8 cellular contexts compared by ENCODE assay signal in genomic region chr1:230917284-230918135, GRCh38. TPM values are rescaled to one million over a fixed set of nuclear protein-coding genes. Genes with fewer than 3 reads are reported as not detected.
DNase-seq lines count a peak whose midpoint lies in the region; ATAC-seq, FAIRE-seq and TF ChIP-seq lines count a peak whose summit lies in the region.

No MANE protein-coding gene starts in this region.

- TF ChIP-seq POLR2A in endothelial cell of umbilical vein (IDR thresholded peaks at IDR 0.05; ENCODE audit: low read depth, low read length) = no peak

- peaks cover 0 to 14% of the 10 kb centered on the region in 2 experiments for H3K36me3 ChIP-seq in endothelial cell of umbilical vein (ENCODE audit: control insufficient read depth in 2 of 2, extremely low read depth in 1 of 2, insufficient read depth in 2 of 2, low read length in 2 of 2)
- H3K36me3 ChIP-seq in mucosa of descending colon (ENCODE audit: low read depth) = no peaks in the 10 kb centered on the region

- peaks cover 27% of the 10 kb centered on the region for H3K36me3 Mint-ChIP-seq in activated CD8-positive, alpha-beta memory T cell treated with anti-CD3 and anti-CD28 coated beads, Interleukin-2, amount 10 ng/mL, durations not matched to agents 7 days and 5 days

- peaks cover 4% of the 10 kb centered on the region for H3K4me1 Mint-ChIP-seq in activated CD8-positive, alpha-beta memory T cell treated with anti-CD3 and anti-CD28 coated beads, Interleukin-2, amount 10 ng/mL, durations not matched to agents 7 days and 5 days

- no TSS peak for BruUV-seq in endothelial cell of umbilical vein (replicated peaks; lab: Mats Ljungman, UMichigan)

- CTCF ChIA-PET in activated CD8-positive, alpha-beta memory T cell treated with anti-CD3 and anti-CD28 coated beads, Interleukin-2, amount 10 ng/mL, durations not matched to agents 7 days and 5 days (lab: Charles Lee) = interaction anchor here (0.6 to 3.6 kb wide), 9 partner anchors 10 to 292 kb away, joined by 3 to 14 read pairs (median 3); partner anchors contain the start of genes ARV1 and TTC13
- CTCF ChIA-PET in endothelial cell of umbilical vein (lab: Charles Lee) = interaction anchor here (0.6 to 2.5 kb wide), 10 partner anchors 51 to 297 kb away, joined by 3 to 16 read pairs (median 4); no protein-coding TSS in a partner anchor

- no peaks in the 10 kb centered on the region for H3K79me2 ChIP-seq in endothelial cell of umbilical vein (ENCODE audit: control insufficient read depth, insufficient read depth, low read length)

- POLR2A ChIA-PET in endothelial cell of umbilical vein (lab: Charles Lee) = no interaction called here

- no peaks in the 10 kb centered on the region for H3K9me3 ChIP-seq in endothelial cell of umbilical vein (replicated peaks; ENCODE audit: control insufficient read depth, insufficient read depth, low read length)
- H3K9me3 ChIP-seq in mucosa of descending colon = no peaks in the 10 kb centered on the region

- no peak overlapping the region for H3K27ac Mint-ChIP-seq in activated CD8-positive, alpha-beta memory T cell treated with anti-CD3 and anti-CD28 coated beads, Interleukin-2, amount 10 ng/mL, durations not matched to agents 7 days and 5 days

- intact Hi-C loops in endothelial cell of umbilical vein (cut with micrococcal nuclease) = loop anchor here (1.0 to 2.0 kb wide), 8 partner anchors 62 to 687 kb away; partner anchors contain the start of genes ARV1, COG2 and FAM89A
- intact Hi-C loops in mucosa of descending colon (cut with DNase I, micrococcal nuclease) = loop anchor here (5.0 kb wide), 2 partner anchors 120 to 295 kb away; no protein-coding TSS in a partner anchor

- H3K27ac ChIP-seq in endothelial cell of umbilical vein (ENCODE audit: insufficient read depth, low read depth, low read length) = no peak overlapping the region

- H3K4me1 ChIP-seq in endothelial cell of umbilical vein (ENCODE audit: control insufficient read depth, extremely low read depth, insufficient read depth, low read length) = no peaks in the 10 kb centered on the region
- no peaks in the 10 kb centered on the region for H3K4me1 ChIP-seq in mucosa of descending colon (ENCODE audit: low read depth)

- dilution Hi-C loops in endothelial cell of umbilical vein (cut with MboI; ENCODE audit: extremely low pct_ligation_motif_present, low sequenced_read_pairs) = no loop called here

- H3K27me3 ChIP-seq in endothelial cell of umbilical vein (ENCODE audit: control insufficient read depth in 2 of 2, insufficient read depth in 2 of 2, low read length in 2 of 2) = no peaks in the 10 kb centered on the region

- H3K9me1 ChIP-seq in endothelial cell of umbilical vein (replicated peaks; ENCODE audit: control insufficient read depth, extremely low read depth, insufficient read depth, low read length) = no peaks in the 10 kb centered on the region

- no peaks in the 10 kb centered on the region for H3K27me3 Mint-ChIP-seq in activated CD8-positive, alpha-beta memory T cell treated with anti-CD3 and anti-CD28 coated beads, Interleukin-2, amount 10 ng/mL, durations not matched to agents 7 days and 5 days

- no peak overlapping the region for H3K4me3 Mint-ChIP-seq in activated CD8-positive, alpha-beta memory T cell treated with anti-CD3 and anti-CD28 coated beads, Interleukin-2, amount 10 ng/mL, durations not matched to agents 7 days and 5 days

- DNase-seq in GM04504 (ENCODE audit: low read depth) = peak; percentile 40
- DNase-seq in NOMO-1 (lab: John Stamatoyannopoulos, UW; ENCODE audit: unreplicated experiment in 2 of 2) = peak; percentile 11 to 41
- DNase-seq in activated CD8-positive, alpha-beta memory T cell treated with anti-CD3 and anti-CD28 coated beads, Interleukin-2, amount 10 ng/mL, durations not matched to agents 7 days and 5 days = peak; percentile 78
- DNase-seq in endothelial cell of umbilical vein (ENCODE audit: low read depth, low spot score) = peak; percentile 72
- peak in 2 of 3 donors; percentile 65 to 98 for DNase-seq in mucosa of descending colon
- peak; percentile 44 to 66 for DNase-seq in stimulated activated CD8-positive, alpha-beta memory T cell treated with anti-CD3 and anti-CD28 coated beads, Interleukin-4, amount 100 ng/mL, for 4 hours (ENCODE audit: low read depth in 2 of 2, low spot score in 1 of 2)
- DNase-seq in NCI-H226 = no peak

- no peak overlapping the region for H3K9ac ChIP-seq in endothelial cell of umbilical vein (replicated peaks; ENCODE audit: extremely low read depth, insufficient read depth, low read length)

- H3K4me2 ChIP-seq in endothelial cell of umbilical vein (ENCODE audit: insufficient read depth, low read length) = no peak overlapping the region

- peak; percentile 73 to 77 for TF ChIP-seq CTCF in endothelial cell of umbilical vein (IDR thresholded peaks at IDR 0.05; ENCODE audit: extremely low read depth in 1 of 2, insufficient read depth in 1 of 2, low read depth in 1 of 2, low read length in 2 of 2)
- TF ChIP-seq CTCF in mucosa of descending colon (IDR thresholded peaks at IDR 0.05) = peak; percentile 52

- no peaks in the 10 kb centered on the region for H3K9me3 Mint-ChIP-seq in activated CD8-positive, alpha-beta memory T cell treated with anti-CD3 and anti-CD28 coated beads, Interleukin-2, amount 10 ng/mL, durations not matched to agents 7 days and 5 days (ENCODE audit: low read depth)

- H3K4me3 ChIP-seq in endothelial cell of umbilical vein (replicated peaks in 1 of 3; ENCODE audit: insufficient read depth in 1 of 3, low read depth in 1 of 3, low read length in 3 of 3) (no peak overlapping the region), mucosa of descending colon (no peak overlapping the region)

- peak; percentile 79 for FAIRE-seq in endothelial cell of umbilical vein (lab: Jason Lieb, UNC)

- no peak overlapping the region for H2AFZ ChIP-seq in endothelial cell of umbilical vein (ENCODE audit: low read depth, low read length)

- ATAC-seq in HG03378 (IDR thresholded peaks at IDR 0.05; ENCODE audit: unreplicated experiment) (peak; percentile 63), mucosa of descending colon (peak; percentile 89)
- peak; percentile 80 for ATAC-seq in activated CD8-positive, alpha-beta memory T cell treated with anti-CD3 and anti-CD28 coated beads, Interleukin-2, amount 10 ng/mL, durations not matched to agents 7 days and 5 days

- no peaks in the 10 kb centered on the region for H4K20me1 ChIP-seq in endothelial cell of umbilical vein (replicated peaks; ENCODE audit: control insufficient read depth, extremely low read depth, insufficient read depth, low read length)

TF ChIP-seq in endothelial cell of umbilical vein, 7 proteins besides CTCF, POLR2A, EP300 and RAD21:
- TF ChIP-seq EZH2 (IDR thresholded peaks at IDR 0.05; ENCODE audit: borderline replicate concordance, low read depth, low read length, severe bottlenecking) (no peak), POLR2AphosphoS5 (IDR thresholded peaks at IDR 0.05; ENCODE audit: insufficient read depth, low read depth, low read length) (no peak), JUN (IDR thresholded peaks at IDR 0.05; ENCODE audit: borderline replicate concordance, insufficient read depth, insufficient read length, low read depth) (no peak), MYC (IDR thresholded peaks at IDR 0.05; ENCODE audit: low read depth, low read length) (no peak), GATA2 (IDR thresholded peaks at IDR 0.05; ENCODE audit: insufficient read depth, insufficient read length, low read depth, low read length) (no peak), FOS (IDR thresholded peaks at IDR 0.05; ENCODE audit: borderline replicate concordance, insufficient read depth, low read length) (no peak), MAX (IDR thresholded peaks at IDR 0.05; ENCODE audit: insufficient read depth, insufficient read length) (no peak)

RNA-seq across cellular contexts. Expression of gene C1orf198, which starts 49.2 kb away (rescaled TPM):
- 1 to 10 TPM; 1.8 to 3.6 TPM for total RNA-seq in activated CD8-positive, alpha-beta memory T cell treated with anti-CD3 and anti-CD28 coated beads, Interleukin-2, amount 10 ng/mL, durations not matched to agents 7 days and 5 days
- 27.7 and 29.2 TPM in 2 replicates for total RNA-seq in endothelial cell of umbilical vein
- 21.2 and 22.1 TPM in 2 replicates for polyA plus RNA-seq in endothelial cell of umbilical vein
- polyA plus RNA-seq in endothelial cell of umbilical vein (2011; cell fraction: cytosol; rRNA removed) = 19.5 and 20.9 TPM in 2 replicates
- 17.2 and 17.5 TPM in 2 replicates for polyA plus RNA-seq in endothelial cell of umbilical vein (2011; cell fraction: nucleus; rRNA removed)
- 8.9 and 9.1 TPM in 2 replicates for polyA plus RNA-seq in endothelial cell of umbilical vein (2012)
- 32.4 and 34.0 TPM in 2 replicates for polyA minus RNA-seq in endothelial cell of umbilical vein
- 8.4 TPM for polyA minus RNA-seq in endothelial cell of umbilical vein (2011; cell fraction: cytosol; rRNA and poly(A)+ RNA removed)
- 9.7 and 13.1 TPM in 2 replicates for polyA minus RNA-seq in endothelial cell of umbilical vein (2011; cell fraction: nucleus; rRNA and poly(A)+ RNA removed)
- total RNA-seq in mucosa of descending colon = 10 to 100 TPM in 2 of 3 donors, 1 to 10 TPM in 1; 9.8 to 35.9 (median 15.5) TPM
